Comparison of ENCODE assay signal across 10 cellular contexts in genomic region chr20:45345104-45345936, GRCh38. TPM values are rescaled to one million over a fixed set of nuclear protein-coding genes. Genes with fewer than 3 reads are reported as not detected.
DNase-seq lines count a peak whose midpoint lies in the region; ATAC-seq and TF ChIP-seq lines count a peak whose summit lies in the region.
"Had no signal": no experiment of that assay in that cellular context is flagged by ENCODE, and none has a peak within 500 bp of the region (broad histone marks: within the 10 kb centered on the region; RNA-seq: fewer than 3 reads in every experiment).

No MANE protein-coding gene starts in this region.

- H3K4me2 ChIP-seq in PC-9: peak overlapping the region; percentile 93
- peak overlapping the region; percentile 95 for H3K4me2 ChIP-seq in fibroblast of lung (ENCODE audit: extremely low read depth, insufficient read depth, low read length)

- POLR2A ChIA-PET in PC-9 (lab: Charles Lee; ENCODE audit: unreplicated experiment): interaction anchor here (0.6 to 0.9 kb wide), 3 partner anchors 32 to 274 kb away, joined by 4 to 6 read pairs (median 5); partner anchors contain the start of gene WFDC2

- peak overlapping the region; percentile 83; the same call in 1 of the 2 replicates for H3K9ac ChIP-seq in ES-I3 (ENCODE audit: low read depth, low read length)
- no peak overlapping the region for H3K9ac ChIP-seq in fibroblast of lung (ENCODE audit: insufficient read depth, low read length)
- no peak overlapping the region for H3K9ac ChIP-seq in rectal smooth muscle tissue (ENCODE audit: low read length)

- no peaks in the 10 kb centered on the region for H3K36me3 ChIP-seq in ES-I3 (ENCODE audit: insufficient read depth, low read length)
- H3K36me3 ChIP-seq in PC-9 (ENCODE audit: low read depth): peaks cover 7% of the 10 kb centered on the region; the same call in 1 of the 2 replicates
- H3K36me3 ChIP-seq in fibroblast of lung (ENCODE audit: control insufficient read depth, insufficient read depth, low read length): peaks cover 11% of the 10 kb centered on the region
- H3K36me3 ChIP-seq in rectal smooth muscle tissue (ENCODE audit: control insufficient read depth, insufficient read depth, low read length): no peaks in the 10 kb centered on the region

- no peak for ATAC-seq in GM18502 (IDR thresholded peaks at IDR 0.05; ENCODE audit: poor library complexity, unreplicated experiment)

- peak overlapping the region; percentile 92 for H3K27ac ChIP-seq in PC-9
- H3K27ac ChIP-seq in fibroblast of lung (ENCODE audit: insufficient read depth, low read length): peak overlapping the region; percentile 83
- H3K27ac ChIP-seq in rectal smooth muscle tissue (ENCODE audit: low read depth, low read length): peak overlapping the region; percentile 96

- H3K4me1 ChIP-seq in ES-I3 (ENCODE audit: insufficient read depth, low read length) (peaks cover 64% of the 10 kb centered on the region), PC-9 (replicated peaks; ENCODE audit: insufficient read depth) (peaks cover 72% of the 10 kb centered on the region), fibroblast of lung (ENCODE audit: control insufficient read depth, extremely low read depth, insufficient read depth, low read length) (peaks cover 34% of the 10 kb centered on the region), rectal smooth muscle tissue (ENCODE audit: control insufficient read depth, insufficient read depth, low read length) (peaks cover 46% of the 10 kb centered on the region)

- H3K9me3 ChIP-seq in ES-I3 (ENCODE audit: control insufficient read depth, insufficient read depth, low read length): no peaks in the 10 kb centered on the region
- no peaks in the 10 kb centered on the region for H3K9me3 ChIP-seq in PC-9 (ENCODE audit: insufficient read depth, low read depth)
- no peaks in the 10 kb centered on the region for H3K9me3 ChIP-seq in fibroblast of lung (ENCODE audit: control insufficient read depth, insufficient read depth, low read depth, low read length)

- H2AFZ ChIP-seq in PC-9 (no peak overlapping the region), fibroblast of lung (ENCODE audit: low read length) (no peak overlapping the region)

- no TSS peak for BruUV-seq in PC-9 (replicated peaks; lab: Mats Ljungman, UMichigan)

- intact Hi-C loops in PC-9 (cut with micrococcal nuclease; ENCODE audit: unreplicated experiment) (loop anchor here (1.0 to 2.0 kb wide), 4 partner anchors 8 to 433 kb away; partner anchors contain the start of gene SYS1), posterior cingulate gyrus (cut with DNase I) (no loop called here)

- peaks cover 71% of the 10 kb centered on the region for H3F3A ChIP-seq in PC-9 (ENCODE audit: insufficient read depth, low read depth)

- peaks cover 6% of the 10 kb centered on the region; the same call in 1 of the 2 replicates for H4K20me1 ChIP-seq in PC-9 (ENCODE audit: insufficient read depth)
- H4K20me1 ChIP-seq in fibroblast of lung (ENCODE audit: control insufficient read depth, extremely low read depth, insufficient read depth, low read length): no peaks in the 10 kb centered on the region

- peaks cover 72% of the 10 kb centered on the region for H3K79me2 ChIP-seq in PC-9 (ENCODE audit: low read depth)
- peaks cover 78% of the 10 kb centered on the region for H3K79me2 ChIP-seq in fibroblast of lung (ENCODE audit: control insufficient read depth, insufficient read depth, low read length)

- no peaks in the 10 kb centered on the region for H3K27me3 ChIP-seq in PC-9 (ENCODE audit: insufficient read depth, low read depth)
- H3K27me3 ChIP-seq in fibroblast of lung (ENCODE audit: control insufficient read depth, insufficient read depth, low read length): no peaks in the 10 kb centered on the region
- H3K27me3 ChIP-seq in rectal smooth muscle tissue (ENCODE audit: control insufficient read depth, insufficient read depth, low read length): no peaks in the 10 kb centered on the region

- H3K4me3 ChIP-seq in PC-9: peak overlapping the region; percentile 76
- peak overlapping the region; percentile 96 to 100 (median 98) for H3K4me3 ChIP-seq in fibroblast of lung (replicated peaks in 1 of 4; ENCODE audit: control extremely low read depth in 1 of 4, insufficient read depth in 1 of 4, low read depth in 3 of 4, low read length in 4 of 4)
- H3K4me3 ChIP-seq in rectal smooth muscle tissue (ENCODE audit: low read length): peak overlapping the region; percentile 79

- H3K9me2 ChIP-seq in PC-9 (ENCODE audit: insufficient read depth): no peaks in the 10 kb centered on the region

- DNase-seq in PC-9 (peak; percentile 79 to 94), fibroblast of lung (ENCODE audit: low read depth in 2 of 2) (peak in 1 of 2 donors; percentile 20), posterior cingulate gyrus (no peak), KBM-7 (no peak)
- no peak for DNase-seq in activated CD8-positive, alpha-beta memory T cell treated with anti-CD3 and anti-CD28 coated beads, Interleukin-2, amount 50 U/mL, for 48 hours
- DNase-seq: activated naive CD4-positive, alpha-beta T cell had no signal

- CTCF ChIA-PET in PC-9 (lab: Charles Lee): interaction anchor here (0.5 kb wide), 1 partner anchor 47 kb away, joined by 10 read pairs; no protein-coding TSS in a partner anchor

- in situ Hi-C loops in KBM-7 (cut with MboI; ENCODE audit: low pct_unique_long_range_greater_than_20kb, low sequenced_read_pairs): no loop called here

- TF ChIP-seq CTCF in PC-9 (conservative IDR thresholded peaks at IDR 0.05) (no peak), fibroblast of lung (conservative IDR thresholded peaks at IDR 0.05 in 1 of 2, IDR thresholded peaks at IDR 0.05 in 1 of 2; ENCODE audit: low read depth in 1 of 2, low read length in 2 of 2) (no peak)

RNA-seq across cellular contexts. Expression of gene SDC4, which starts 2.9 kb away (rescaled TPM):
- 114 and 117 TPM in 2 replicates for total RNA-seq in PC-9 (2021)
- total RNA-seq in fibroblast of lung: 142 and 175 TPM in 2 replicates
- polyA plus RNA-seq in fibroblast of lung: 226 and 312 TPM in 2 replicates
- polyA plus RNA-seq in fibroblast of lung (2012): 220 and 326 TPM in 2 replicates
- 291 and 339 TPM in 2 replicates for polyA minus RNA-seq in fibroblast of lung (ENCODE audit: low replicate concordance)

RNA-seq across cellular contexts. Expression of gene SYS1, which starts 17.6 kb away (rescaled TPM):
- 35.1 and 38.8 TPM in 2 replicates for total RNA-seq in PC-9 (2021)
- total RNA-seq in fibroblast of lung: 20.0 and 20.5 TPM in 2 replicates
- 21.9 and 23.4 TPM in 2 replicates for polyA plus RNA-seq in fibroblast of lung
- 17.7 and 18.4 TPM in 2 replicates for polyA plus RNA-seq in fibroblast of lung (2012)
- polyA minus RNA-seq in fibroblast of lung (ENCODE audit: low replicate concordance): 77.0 and 135 TPM in 2 replicates

RNA-seq across cellular contexts. Expression of gene TP53TG5, which starts 32.8 kb away (rescaled TPM):
- total RNA-seq in PC-9 (2021) (0.23 TPM in 1 of 2 replicates, not detected in the other), fibroblast of lung (under 0.01 TPM in 1 of 2 replicates, not detected in the other)
- 0.14 TPM in 1 of 2 replicates, not detected in the other for polyA plus RNA-seq in fibroblast of lung
- polyA plus RNA-seq in fibroblast of lung (2012): 0.25 and 0.83 TPM in 2 replicates
- polyA minus RNA-seq in fibroblast of lung (ENCODE audit: low replicate concordance): 0.16 TPM in 1 of 2 replicates, not detected in the other
- total RNA-seq: LHCN-M2 had no signal

RNA-seq across cellular contexts. Expression of gene MATN4, which starts 37.2 kb away (rescaled TPM):
- total RNA-seq in PC-9 (2021) (0.33 and 0.60 TPM in 2 replicates), fibroblast of lung (under 0.01 TPM in 2 replicates)
- 0.02 and 0.06 TPM in 2 replicates for polyA plus RNA-seq in fibroblast of lung
- polyA plus RNA-seq in fibroblast of lung (2012): not detected in 2 replicates
- polyA minus RNA-seq in fibroblast of lung (ENCODE audit: low replicate concordance): not detected in 2 replicates

RNA-seq across cellular contexts. Expression of gene RBPJL, which starts 38.7 kb away (rescaled TPM):
- not detected in 2 replicates for total RNA-seq in PC-9 (2021)
- not detected in 2 replicates for total RNA-seq in fibroblast of lung
- not detected in 2 replicates for polyA plus RNA-seq in fibroblast of lung
- not detected in 2 replicates for polyA plus RNA-seq in fibroblast of lung (2012)
- polyA minus RNA-seq in fibroblast of lung (ENCODE audit: low replicate concordance): not detected in 2 replicates
- total RNA-seq: LHCN-M2 had no signal

Comparison
In these comparisons a context has a peak if more than half of its experiments do, and no peak if none do; other contexts are left out.
1. DNase-seq: peak in PC-9 (2 of 2); none in activated CD8-positive, alpha-beta memory T cell treated with anti-CD3 and anti-CD28 coated beads, Interleukin-2, amount 50 U/mL, for 48 hours (single experiment), posterior cingulate gyrus (0 of 10) and KBM-7 (single experiment).
2. Peak in every context shown above with its lines, with median percentiles within 50 percentile points of each other: H3K27ac ChIP-seq and H3K4me3 ChIP-seq.